ENCODE assay signal across 9 cellular contexts in genomic region chr19:5130371-5131030, GRCh38.
DNase-seq lines count a peak whose midpoint lies in the region; ATAC-seq and TF ChIP-seq lines count a peak whose summit lies in the region.
"Had no signal": no experiment of that assay in that cellular context is flagged by ENCODE, and none has a peak within 500 bp of the region (broad histone marks: within the 10 kb centered on the region; RNA-seq: fewer than 3 reads in every experiment).

No MANE protein-coding gene starts in this region.

- H3K27me3 Mint-ChIP-seq in activated CD8-positive, alpha-beta T cell treated with anti-CD3 and anti-CD28 coated beads, Interleukin-2, amount 10 ng/mL, durations not matched to agents 7 days and 5 days (ENCODE audit: low read depth): no peaks in the 10 kb centered on the region
- H3K27me3 Mint-ChIP-seq in nephron (ENCODE audit: low read depth): no peaks in the 10 kb centered on the region

- peak overlapping the region; percentile 97 for H3K27ac Mint-ChIP-seq in activated CD8-positive, alpha-beta T cell treated with anti-CD3 and anti-CD28 coated beads, Interleukin-2, amount 10 ng/mL, durations not matched to agents 7 days and 5 days
- peak overlapping the region; percentile 83 to 87 (median 83) for H3K27ac Mint-ChIP-seq in nephron

- no peaks in the 10 kb centered on the region for H3F3A ChIP-seq in MM.1S (ENCODE audit: insufficient read depth, low read length)

- POLR2A ChIA-PET in activated CD8-positive, alpha-beta T cell treated with anti-CD3 and anti-CD28 coated beads, Interleukin-2, amount 10 ng/mL, durations not matched to agents 7 days and 5 days (lab: Charles Lee): interaction anchor here (1.0 kb wide), 1 partner anchor 55 kb away, joined by 3 read pairs; no protein-coding TSS in a partner anchor

- H3K4me3 ChIP-seq in MM.1S (ENCODE audit: low read length) (no peak overlapping the region), BE2C (ENCODE audit: low read depth, low read length) (no peak overlapping the region)
- H3K4me3 ChIP-seq: upper lobe of left lung had no signal

- DNase-seq in activated CD8-positive, alpha-beta T cell treated with anti-CD3 and anti-CD28 coated beads, Interleukin-2, amount 10 ng/mL, durations not matched to agents 7 days and 5 days: peak; percentile 78
- DNase-seq in MM.1S (no peak), NCI-H82 (lab: John Stamatoyannopoulos, UW) (no peak), AG20443 (ENCODE audit: low spot score) (no peak), BE2C (no peak)

- CTCF ChIA-PET in activated CD8-positive, alpha-beta T cell treated with anti-CD3 and anti-CD28 coated beads, Interleukin-2, amount 10 ng/mL, durations not matched to agents 7 days and 5 days (lab: Charles Lee): interaction anchor here (1.0 kb wide), 1 partner anchor 39 kb away, joined by 3 read pairs; no protein-coding TSS in a partner anchor

- no peak overlapping the region for H3K27ac ChIP-seq in MM.1S (ENCODE audit: low read length)

- no peaks in the 10 kb centered on the region for H3K9me3 Mint-ChIP-seq in activated CD8-positive, alpha-beta T cell treated with anti-CD3 and anti-CD28 coated beads, Interleukin-2, amount 10 ng/mL, durations not matched to agents 7 days and 5 days (ENCODE audit: insufficient read depth)
- no peaks in the 10 kb centered on the region for H3K9me3 Mint-ChIP-seq in nephron

- H3K9me3 ChIP-seq in MM.1S (replicated peaks; ENCODE audit: insufficient read depth, low read length) (no peaks in the 10 kb centered on the region), BE2C (no peaks in the 10 kb centered on the region)
- H3K9me3 ChIP-seq: upper lobe of left lung had no signal

- no peaks in the 10 kb centered on the region for H3K4me1 ChIP-seq in MM.1S (ENCODE audit: low read length)
- H3K4me1 ChIP-seq in BE2C: peaks cover 25% of the 10 kb centered on the region

- ATAC-seq in GM18858 (IDR thresholded peaks at IDR 0.05; ENCODE audit: unreplicated experiment) (peak; percentile 36), HG03025 (IDR thresholded peaks at IDR 0.05; ENCODE audit: low FRiP score, unreplicated experiment) (peak; percentile 41)
- ATAC-seq in activated CD8-positive, alpha-beta T cell treated with anti-CD3 and anti-CD28 coated beads, Interleukin-2, amount 10 ng/mL, durations not matched to agents 7 days and 5 days: peak; percentile 65

- H3K36me3 Mint-ChIP-seq in activated CD8-positive, alpha-beta T cell treated with anti-CD3 and anti-CD28 coated beads, Interleukin-2, amount 10 ng/mL, durations not matched to agents 7 days and 5 days (ENCODE audit: low read depth): peaks cover 33% of the 10 kb centered on the region
- peaks cover 8% of the 10 kb centered on the region for H3K36me3 Mint-ChIP-seq in nephron (ENCODE audit: low read depth)

- peaks cover 52% of the 10 kb centered on the region for H3K4me1 Mint-ChIP-seq in activated CD8-positive, alpha-beta T cell treated with anti-CD3 and anti-CD28 coated beads, Interleukin-2, amount 10 ng/mL, durations not matched to agents 7 days and 5 days (ENCODE audit: low read depth)
- H3K4me1 Mint-ChIP-seq in nephron: peaks cover 35% of the 10 kb centered on the region

- no peak overlapping the region for H2AFZ ChIP-seq in MM.1S (ENCODE audit: low read length)

- TF ChIP-seq CTCF in nephron (IDR thresholded peaks at IDR 0.05; ENCODE audit: unreplicated experiment in 3 of 3): no peak
- TF ChIP-seq CTCF in MM.1S (IDR thresholded peaks at IDR 0.05; ENCODE audit: low read length): no peak
- no peak for TF ChIP-seq CTCF in BE2C (IDR thresholded peaks at IDR 0.05; ENCODE audit: low read depth, low read length)

- H3K4me2 ChIP-seq in MM.1S (ENCODE audit: low read depth, low read length): no peak overlapping the region

- H4K20me1 ChIP-seq in MM.1S (ENCODE audit: insufficient read depth, low read length): no peaks in the 10 kb centered on the region

- H3K27me3 ChIP-seq in MM.1S (replicated peaks; ENCODE audit: insufficient read depth, low read length) (no peaks in the 10 kb centered on the region), BE2C (no peaks in the 10 kb centered on the region)
- H3K27me3 ChIP-seq: upper lobe of left lung had no signal

- H3K36me3 ChIP-seq in MM.1S (replicated peaks; ENCODE audit: insufficient read depth, low read length) (no peaks in the 10 kb centered on the region), BE2C (peaks cover 24% of the 10 kb centered on the region)

- H3K79me2 ChIP-seq in MM.1S (ENCODE audit: low read length): no peaks in the 10 kb centered on the region

- no peaks in the 10 kb centered on the region for H3K9me2 ChIP-seq in MM.1S (replicated peaks; ENCODE audit: insufficient read depth, low read length)

- peak overlapping the region; percentile 68 for H3K4me3 Mint-ChIP-seq in activated CD8-positive, alpha-beta T cell treated with anti-CD3 and anti-CD28 coated beads, Interleukin-2, amount 10 ng/mL, durations not matched to agents 7 days and 5 days
- H3K4me3 Mint-ChIP-seq in nephron: peak overlapping the region in 1 of 3 experiments; percentile 15

- no peak overlapping the region for H3K9ac ChIP-seq in MM.1S (ENCODE audit: low read length)
